In genomic region chr10:74816824-74817498, GRCh38 we compare ENCODE assay signal across 14 cellular contexts.
"Had no signal": no experiment of that assay in that cellular context is flagged by ENCODE, and none has a peak within 500 bp of the region (broad histone marks: within the 10 kb centered on the region; RNA-seq: fewer than 3 reads in every experiment).

No MANE protein-coding gene starts in this region.

- DNase-seq: activated CD4-positive, alpha-beta T cell treated with anti-CD3 and anti-CD28 coated beads, Interleukin-2, amount 50 U/mL, for 1 hour; activated CD4-positive, CD25-positive, alpha-beta regulatory T cell; activated gamma-delta T cell; activated T-cell treated with anti-CD3 and anti-CD28 coated beads, Interleukin-2, amount 50 U/mL, for 4 hours; dorsolateral prefrontal cortex; glutamatergic neuron; lower lobe of right lung; pancreas; stimulated activated CD4-positive, alpha-beta T cell treated with anti-CD3 and anti-CD28 coated beads, Interleukin-2, amount 100 ng/mL, for 48 hours; stimulated activated CD8-positive, alpha-beta memory T cell treated with anti-CD3 and anti-CD28 coated beads, Interleukin-4, amount 100 ng/mL, for 48 hours; stimulated activated naive CD8-positive, alpha-beta T cell treated with anti-CD3 and anti-CD28 coated beads, Interleukin-15, Interleukin-2, amounts not matched to agents 100 U/mL and 50 U/mL, for 24 hours; upper lobe of left lung had no signal

- ATAC-seq: activated T-cell treated with anti-CD3 and anti-CD28 coated beads, Interleukin-2, amount 50 U/mL, for 4 hours; esophagus mucosa; lower lobe of right lung; pancreas; stimulated activated naive CD8-positive, alpha-beta T cell treated with anti-CD3 and anti-CD28 coated beads, Interleukin-15, Interleukin-2, amounts not matched to agents 100 U/mL and 50 U/mL, for 24 hours had no signal

- FAIRE-seq: bronchial epithelial cell, pancreas had no signal
